1 cellular context compared by ENCODE assay signal in the genomic region with DNA sequence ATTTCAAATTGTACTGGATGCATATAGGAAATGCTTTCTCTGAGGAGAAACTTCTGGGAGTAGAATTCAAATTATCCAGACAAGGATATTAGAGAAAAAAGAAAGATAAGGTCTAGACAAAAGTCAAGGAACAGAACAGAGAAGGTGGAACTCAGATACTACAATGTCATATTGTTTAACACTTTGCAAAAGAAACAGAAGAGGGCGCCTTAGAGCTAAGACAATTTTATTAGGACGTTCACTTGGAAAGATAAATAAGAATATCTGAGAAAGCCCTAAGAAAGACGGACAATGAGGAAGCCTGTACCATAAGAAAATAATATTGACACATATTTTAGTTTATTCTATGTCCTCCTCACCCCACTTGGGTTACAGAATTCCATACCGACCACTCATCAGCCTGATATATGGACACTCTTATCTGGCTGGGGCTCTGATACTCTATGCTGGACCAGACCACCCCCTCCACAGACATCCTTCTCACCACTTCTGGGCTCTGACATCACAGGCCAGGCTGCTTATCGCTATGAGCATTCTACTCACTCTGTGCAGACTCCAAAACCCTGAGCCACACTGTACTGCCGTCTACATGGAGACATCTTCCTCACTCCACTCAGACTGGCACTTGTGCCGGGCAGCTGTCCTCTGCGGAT.
TF ChIP-seq lines count a peak whose summit lies in the region.

No MANE protein-coding gene starts in this region.

TF ChIP-seq in K562, 482 proteins besides CTCF, POLR2A, EP300 and RAD21 (continued from another document):
- no peak for TF ChIP-seq RERE (CRISPR knock-in tag; IDR thresholded peaks at IDR 0.05; ENCODE audit: borderline replicate concordance)
- TF ChIP-seq CBX3 (IDR thresholded peaks at IDR 0.05; ENCODE audit: borderline replicate concordance in 1 of 2, low read length in 2 of 2), result no peak
- no peak for TF ChIP-seq KDM4B (IDR thresholded peaks at IDR 0.05; ENCODE audit: borderline replicate concordance in 2 of 2, low read depth in 1 of 2)
- no peak for TF ChIP-seq ARID4B (CRISPR knock-in tag; IDR thresholded peaks at IDR 0.05)
- TF ChIP-seq STAT5A (IDR thresholded peaks at IDR 0.05; ENCODE audit: borderline replicate concordance, low read length), result no peak
- TF ChIP-seq PRDM10 (IDR thresholded peaks at IDR 0.05; ENCODE audit: partially characterized antibody), result peak; percentile 48
- TF ChIP-seq ZBTB43 (CRISPR knock-in tag; IDR thresholded peaks at IDR 0.05), result no peak
- TF ChIP-seq, protein P1, sequence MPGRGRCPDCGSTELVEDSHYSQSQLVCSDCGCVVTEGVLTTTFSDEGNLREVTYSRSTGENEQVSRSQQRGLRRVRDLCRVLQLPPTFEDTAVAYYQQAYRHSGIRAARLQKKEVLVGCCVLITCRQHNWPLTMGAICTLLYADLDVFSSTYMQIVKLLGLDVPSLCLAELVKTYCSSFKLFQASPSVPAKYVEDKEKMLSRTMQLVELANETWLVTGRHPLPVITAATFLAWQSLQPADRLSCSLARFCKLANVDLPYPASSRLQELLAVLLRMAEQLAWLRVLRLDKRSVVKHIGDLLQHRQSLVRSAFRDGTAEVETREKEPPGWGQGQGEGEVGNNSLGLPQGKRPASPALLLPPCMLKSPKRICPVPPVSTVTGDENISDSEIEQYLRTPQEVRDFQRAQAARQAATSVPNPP (IDR thresholded peaks at IDR 0.05; ENCODE audit: borderline replicate concordance, insufficient read depth, insufficient read length), result no peak
- TF ChIP-seq CREM (IDR thresholded peaks at IDR 0.05; ENCODE audit: low read depth), result 0 out of 2 replicates have a peak, but pooled peaks have one; percentile 8
- no peak for TF ChIP-seq ZC3H11A (IDR thresholded peaks at IDR 0.05; ENCODE audit: low read depth, low read length)
